In genomic region chr3:114328345-114328744, GRCh38 we compare ENCODE assay signal across 23 cellular contexts. TPM values are rescaled to one million over a fixed set of nuclear protein-coding genes. Genes with fewer than 3 reads are reported as not detected.
DNase-seq lines count a peak whose midpoint lies in the region; ATAC-seq and TF ChIP-seq lines count a peak whose summit lies in the region.
"Had no signal": no experiment of that assay in that cellular context is flagged by ENCODE, and none has a peak within 500 bp of the region (broad histone marks: within the 10 kb centered on the region; RNA-seq: fewer than 3 reads in every experiment).

No MANE protein-coding gene starts in this region.

- H3K4me1 Mint-ChIP-seq in activated naive CD4-positive, alpha-beta T cell treated with anti-CD3 and anti-CD28 coated beads for 36 hours (ENCODE audit: low read depth) = peaks cover 52% of the 10 kb centered on the region
- H3K4me1 Mint-ChIP-seq in T-cell = peaks cover 49 to 85% (median 84%) of the 10 kb centered on the region in 3 donors
- H3K4me1 Mint-ChIP-seq in activated naive CD8-positive, alpha-beta T cell treated with anti-CD3 and anti-CD28 coated beads for 36 hours = peaks cover 83% of the 10 kb centered on the region
- H3K4me1 Mint-ChIP-seq in stimulated activated naive CD8-positive, alpha-beta T cell treated with anti-CD3 and anti-CD28 coated beads, Interleukin-15, Interleukin-2, amounts not matched to agents 100 ng/mL and 50 ng/mL, for 24 hours (ENCODE audit: low read depth) = peaks cover 100% of the 10 kb centered on the region

- H3K9me3 Mint-ChIP-seq in activated naive CD4-positive, alpha-beta T cell treated with anti-CD3 and anti-CD28 coated beads for 36 hours = no peaks in the 10 kb centered on the region
- H3K9me3 Mint-ChIP-seq in T-cell = no peaks in the 10 kb centered on the region
- peaks cover 18% of the 10 kb centered on the region for H3K9me3 Mint-ChIP-seq in activated naive CD8-positive, alpha-beta T cell treated with anti-CD3 and anti-CD28 coated beads for 36 hours
- H3K9me3 Mint-ChIP-seq in stimulated activated naive CD8-positive, alpha-beta T cell treated with anti-CD3 and anti-CD28 coated beads, Interleukin-15, Interleukin-2, amounts not matched to agents 100 ng/mL and 50 ng/mL, for 24 hours = peaks cover 7% of the 10 kb centered on the region
- H3K9me3 Mint-ChIP-seq: IgD-negative memory B cell had no signal

- POLR2A ChIA-PET in T-cell (lab: Charles Lee) = interaction anchor here in 1 of 2 donors (0.6 kb wide), 1 partner anchor 8 kb away, joined by 3 read pairs; no protein-coding TSS in a partner anchor

- peaks cover 10% of the 10 kb centered on the region for H3K36me3 Mint-ChIP-seq in activated naive CD4-positive, alpha-beta T cell treated with anti-CD3 and anti-CD28 coated beads for 36 hours (ENCODE audit: low read depth)
- H3K36me3 Mint-ChIP-seq in T-cell = peaks cover 34% of the 10 kb centered on the region
- H3K36me3 Mint-ChIP-seq in activated naive CD8-positive, alpha-beta T cell treated with anti-CD3 and anti-CD28 coated beads for 36 hours = peaks cover 47% of the 10 kb centered on the region
- H3K36me3 Mint-ChIP-seq in stimulated activated naive CD8-positive, alpha-beta T cell treated with anti-CD3 and anti-CD28 coated beads, Interleukin-15, Interleukin-2, amounts not matched to agents 100 ng/mL and 50 ng/mL, for 24 hours (ENCODE audit: low read depth) = peaks cover 35% of the 10 kb centered on the region

- DNase-seq in activated naive CD4-positive, alpha-beta T cell treated with anti-CD3 and anti-CD28 coated beads for 36 hours = no peak
- no peak for DNase-seq in activated naive CD4-positive, alpha-beta T cell treated with anti-CD3 and anti-CD28 coated beads, Interleukin-2, amount 50 U/mL, for 16 hours
- no peak for DNase-seq in T-cell
- no peak for DNase-seq in activated naive CD8-positive, alpha-beta T cell treated with anti-CD3 and anti-CD28 coated beads for 36 hours
- DNase-seq in NCI-H2196 treated with DMSO at 0.1 percent for 48 hours (lab: John Stamatoyannopoulos, UW; ENCODE audit: unreplicated experiment) = no peak
- no peak for DNase-seq in omental fat pad (ENCODE audit: low spot score)
- DNase-seq in SIG-M5 (lab: John Stamatoyannopoulos, UW) = no peak
- DNase-seq: activated effector memory CD4-positive, alpha-beta T cell treated with anti-CD3 and anti-CD28 coated beads, Interleukin-2, amount 50 U/mL, for 16 hours; anterior cingulate cortex; DMS 273 treated with DMSO at 0.1 percent for 48 hours; esophagus squamous epithelium; NCI-H1092 treated with DMSO at 0.1 percent for 48 hours; NCI-H187 treated with DMSO at 0.1 percent for 48 hours; NCI-H526; nucleus accumbens; stimulated activated CD4-positive, alpha-beta T cell treated with anti-CD3 and anti-CD28 coated beads, Interleukin-1b, Interleukin-23, amount 100 ng/mL, for 48 hours had no signal

- CTCF ChIA-PET in activated naive CD4-positive, alpha-beta T cell treated with anti-CD3 and anti-CD28 coated beads for 36 hours (lab: Charles Lee) = interaction anchor here (0.6 to 2.7 kb wide), 4 partner anchors 37 to 271 kb away, joined by 3 to 9 read pairs (median 4); no protein-coding TSS in a partner anchor
- CTCF ChIA-PET in T-cell (lab: Charles Lee) = interaction anchor here (0.5 to 1.5 kb wide), 4 partner anchors 37 to 691 kb away, joined by 3 to 6 read pairs (median 4); no protein-coding TSS in a partner anchor

- H3K4me3 Mint-ChIP-seq in activated naive CD4-positive, alpha-beta T cell treated with anti-CD3 and anti-CD28 coated beads for 36 hours = no peak overlapping the region
- no peak overlapping the region for H3K4me3 Mint-ChIP-seq in T-cell
- H3K4me3 Mint-ChIP-seq in activated naive CD8-positive, alpha-beta T cell treated with anti-CD3 and anti-CD28 coated beads for 36 hours = peak overlapping the region; percentile 66
- H3K4me3 Mint-ChIP-seq in stimulated activated naive CD8-positive, alpha-beta T cell treated with anti-CD3 and anti-CD28 coated beads, Interleukin-15, Interleukin-2, amounts not matched to agents 100 ng/mL and 50 ng/mL, for 24 hours = peak overlapping the region; percentile 71

- no peak for TF ChIP-seq CTCF in omental fat pad (IDR thresholded peaks at IDR 0.05)

- no peaks in the 10 kb centered on the region for H3K27me3 Mint-ChIP-seq in activated naive CD4-positive, alpha-beta T cell treated with anti-CD3 and anti-CD28 coated beads for 36 hours (ENCODE audit: low read depth)
- no peaks in the 10 kb centered on the region for H3K27me3 Mint-ChIP-seq in T-cell
- no peaks in the 10 kb centered on the region for H3K27me3 Mint-ChIP-seq in activated naive CD8-positive, alpha-beta T cell treated with anti-CD3 and anti-CD28 coated beads for 36 hours
- H3K27me3 Mint-ChIP-seq in stimulated activated naive CD8-positive, alpha-beta T cell treated with anti-CD3 and anti-CD28 coated beads, Interleukin-15, Interleukin-2, amounts not matched to agents 100 ng/mL and 50 ng/mL, for 24 hours = no peaks in the 10 kb centered on the region
- H3K27me3 Mint-ChIP-seq: IgD-negative memory B cell had no signal

- peak overlapping the region; percentile 90 for H3K27ac Mint-ChIP-seq in activated naive CD4-positive, alpha-beta T cell treated with anti-CD3 and anti-CD28 coated beads for 36 hours
- H3K27ac Mint-ChIP-seq in T-cell = peak overlapping the region; percentile 50 to 87
- H3K27ac Mint-ChIP-seq in activated naive CD8-positive, alpha-beta T cell treated with anti-CD3 and anti-CD28 coated beads for 36 hours = peak overlapping the region; percentile 93
- H3K27ac Mint-ChIP-seq in stimulated activated naive CD8-positive, alpha-beta T cell treated with anti-CD3 and anti-CD28 coated beads, Interleukin-15, Interleukin-2, amounts not matched to agents 100 ng/mL and 50 ng/mL, for 24 hours = peak overlapping the region; percentile 99

- ATAC-seq in T-cell (replicated peaks in 1 of 4) (no peak), omental fat pad (ENCODE audit: low FRiP score) (no peak)
- ATAC-seq: left lobe of liver had no signal

- intact Hi-C loops in activated naive CD4-positive, alpha-beta T cell treated with anti-CD3 and anti-CD28 coated beads for 36 hours (cut with micrococcal nuclease) = loop anchor here (1.0 kb wide), 1 partner anchor 115 kb away; no protein-coding TSS in a partner anchor

RNA-seq across cellular contexts. Expression of gene TIGIT, which starts 34.5 kb away (rescaled TPM):
- total RNA-seq in activated naive CD4-positive, alpha-beta T cell treated with anti-CD3 and anti-CD28 coated beads for 36 hours = 1 to 10 TPM; 7.3 to 8.8 TPM
- total RNA-seq in T-cell = 10 to 100 TPM; 21.2 to 48.1 (median 39.9) TPM
- total RNA-seq in activated naive CD8-positive, alpha-beta T cell treated with anti-CD3 and anti-CD28 coated beads for 36 hours = 10 to 100 TPM; 12.9 to 16.4 TPM
- 1 to 10 TPM in 1 of 4 donors, under 1 TPM in 3; 0.19 to 1.8 (median 0.52) TPM for total RNA-seq in omental fat pad
- total RNA-seq: frontal cortex, hepatocyte, renal cortical epithelial cell, SK-MEL-5 had no signal

Comparison
In these comparisons a context has a peak if more than half of its experiments do, and no peak if none do; other contexts are left out.
1. H3K4me3 Mint-ChIP-seq: peak in activated naive CD8-positive, alpha-beta T cell treated with anti-CD3 and anti-CD28 coated beads for 36 hours (single experiment) and stimulated activated naive CD8-positive, alpha-beta T cell treated with anti-CD3 and anti-CD28 coated beads, Interleukin-15, Interleukin-2, amounts not matched to agents 100 ng/mL and 50 ng/mL, for 24 hours (single experiment); none in activated naive CD4-positive, alpha-beta T cell treated with anti-CD3 and anti-CD28 coated beads for 36 hours (single experiment) and T-cell (0 of 3).
2. Peak in every context shown above with its lines, with median percentiles within 50 percentile points of each other: H3K27ac Mint-ChIP-seq.